In the genomic region with DNA sequence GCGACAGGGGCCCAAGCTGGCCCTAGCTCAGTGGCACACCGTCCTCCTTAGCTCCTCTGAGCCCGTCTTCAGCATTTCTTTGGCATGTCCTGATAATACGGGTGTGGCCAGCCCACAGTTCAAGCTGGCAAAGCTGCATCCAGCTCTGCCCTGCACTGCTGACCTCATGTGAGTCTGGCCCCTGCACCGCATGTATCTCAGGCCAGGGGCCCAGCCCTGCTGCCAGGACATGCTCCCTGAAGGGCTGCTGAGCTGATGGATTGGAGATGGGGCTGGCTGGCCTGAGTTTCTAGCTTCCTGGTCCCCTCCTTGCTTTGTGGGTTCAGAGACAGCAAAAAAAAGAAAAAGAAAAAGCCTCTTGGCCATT, we compare ENCODE assay signal across 26 cellular contexts. TPM values are rescaled to one million over a fixed set of nuclear protein-coding genes. Genes with fewer than 3 reads are reported as not detected.
A peak's percentile ranks its signal among the peaks of the same experiment; 100 is the strongest.
DNase-seq lines count a peak whose midpoint lies in the region; ATAC-seq and TF ChIP-seq lines count a peak whose summit lies in the region.
"Had no signal": no experiment of that assay in that cellular context is flagged by ENCODE, and none has a peak within 500 bp of the region (broad histone marks: within the 10 kb centered on the region; RNA-seq: fewer than 3 reads in every experiment).

No MANE protein-coding gene starts in this region.

- H3K4me1 ChIP-seq in esophagus squamous epithelium (peaks cover 25 to 56% (median 35%) of the 10 kb centered on the region in 3 donors), lower lobe of right lung (peaks cover 33% of the 10 kb centered on the region), subcutaneous abdominal adipose tissue (ENCODE audit: control insufficient read depth in 5 of 5, insufficient read depth in 5 of 5, low read length in 5 of 5) (peaks cover 1 to 47% (median 15%) of the 10 kb centered on the region in 5 donors), ascending aorta (no peaks in the 10 kb centered on the region)

- H3K9me3 ChIP-seq in SK-N-MC (ENCODE audit: low read depth, low read length) (no peaks in the 10 kb centered on the region), esophagus squamous epithelium (no peaks in the 10 kb centered on the region), lower lobe of right lung (no peaks in the 10 kb centered on the region), subcutaneous abdominal adipose tissue (ENCODE audit: control insufficient read depth in 5 of 5, low read length in 5 of 5) (no peaks in the 10 kb centered on the region), ascending aorta (no peaks in the 10 kb centered on the region)

- H3K27ac ChIP-seq in SK-N-MC = no peak overlapping the region
- H3K27ac ChIP-seq in esophagus squamous epithelium = peak overlapping the region; percentile 39 to 83 (median 64)
- H3K27ac ChIP-seq in lower lobe of right lung = peak overlapping the region; percentile 3
- peak overlapping the region; percentile 11 for H3K27ac ChIP-seq in subcutaneous abdominal adipose tissue (ENCODE audit: low read depth, low read length)
- H3K27ac ChIP-seq in ascending aorta = no peak overlapping the region
- H3K27ac ChIP-seq: RWPE1 had no signal

- H3K27me3 ChIP-seq in esophagus squamous epithelium = peaks cover 0 to 77% (median 0%) of the 10 kb centered on the region in 4 donors
- H3K27me3 ChIP-seq in lower lobe of right lung (ENCODE audit: low read depth) = peaks cover 39% of the 10 kb centered on the region
- peaks cover 19 to 40% (median 35%) of the 10 kb centered on the region in 5 donors for H3K27me3 ChIP-seq in subcutaneous abdominal adipose tissue (ENCODE audit: control insufficient read depth in 5 of 5, insufficient read depth in 4 of 5, low read length in 5 of 5)
- peaks cover 7% of the 10 kb centered on the region for H3K27me3 ChIP-seq in ascending aorta

- no peak for TF ChIP-seq CTCF in esophagus squamous epithelium (IDR thresholded peaks at IDR 0.05)
- TF ChIP-seq CTCF in lower lobe of right lung (IDR thresholded peaks at IDR 0.05) = no peak
- TF ChIP-seq CTCF in ascending aorta (IDR thresholded peaks at IDR 0.05) = no peak

- H3K4me3 ChIP-seq in SK-N-MC (peak overlapping the region; percentile 90), esophagus squamous epithelium (peak overlapping the region in 3 of 4 donors; percentile 34 to 79 (median 62)), lower lobe of right lung (no peak overlapping the region), subcutaneous abdominal adipose tissue (ENCODE audit: low read depth in 1 of 5, low read length in 5 of 5) (peak overlapping the region in 3 of 5 donors; percentile 59 to 70 (median 63)), ascending aorta (no peak overlapping the region)
- H3K4me3 ChIP-seq: GM12878 had no signal

- DNase-seq in SK-N-MC (ENCODE audit: low read depth, low spot score) (no peak), esophagus squamous epithelium (lab: John Stamatoyannopoulos, UW) (no peak), lower lobe of right lung (no peak), hippocampal formation (lab: John Stamatoyannopoulos, UW) (no peak), ascending aorta (ENCODE audit: low spot score in 2 of 2) (no peak), NCI-H128 (lab: John Stamatoyannopoulos, UW; ENCODE audit: unreplicated experiment) (no peak)
- DNase-seq: activated CD4-positive, alpha-beta T cell treated with anti-CD3 and anti-CD28 coated beads for 4 hours; CD8-positive, alpha-beta memory T cell; effector memory CD8-positive, alpha-beta T cell; GOT3; kidney glomerular epithelial cell; mesenchymal stem cell; NCI-H1105 treated with DMSO at 0.1 percent for 48 hours; NCI-H526; stimulated activated CD8-positive, alpha-beta memory T cell treated with anti-CD3 and anti-CD28 coated beads, Interleukin-4, amount 100 ng/mL, for 48 hours had no signal

- no peak for ATAC-seq in lower lobe of right lung
- ATAC-seq in GM21526 (IDR thresholded peaks at IDR 0.05; ENCODE audit: low FRiP score, unreplicated experiment) = no peak
- ATAC-seq: activated naive CD4-positive, alpha-beta T cell treated with anti-CD3 and anti-CD28 coated beads, Interleukin-2, amount 50 U/mL, for 72 hours; effector memory CD8-positive, alpha-beta T cell; GM12878 had no signal

- WGBS in esophagus squamous epithelium, 2 donors = no CpG with 5 or more reads among the region's 5 CpGs

- H3K9ac ChIP-seq in SK-N-MC (ENCODE audit: insufficient read length) (peak overlapping the region; percentile 80), subcutaneous abdominal adipose tissue (ENCODE audit: low read length in 5 of 5) (peak overlapping the region in 2 of 5 donors; percentile 15 to 72)

- TF ChIP-seq POLR2A in esophagus squamous epithelium (IDR thresholded peaks at IDR 0.05) = no peak

- intact Hi-C loops in esophagus squamous epithelium (cut with DNase I) = no loop called here
- intact Hi-C loops in lower lobe of right lung (cut with DNase I) = no loop called here
- intact Hi-C loops in ascending aorta (cut with DNase I) = no loop called here

- H3K36me3 ChIP-seq in SK-N-MC (ENCODE audit: insufficient read depth, low read length) = no peaks in the 10 kb centered on the region
- H3K36me3 ChIP-seq in esophagus squamous epithelium = no peaks in the 10 kb centered on the region
- H3K36me3 ChIP-seq in lower lobe of right lung = no peaks in the 10 kb centered on the region
- peaks cover 0 to 4% (median 0%) of the 10 kb centered on the region in 5 donors for H3K36me3 ChIP-seq in subcutaneous abdominal adipose tissue (ENCODE audit: control insufficient read depth in 5 of 5, insufficient read depth in 5 of 5, low read length in 5 of 5)
- H3K36me3 ChIP-seq in ascending aorta = no peaks in the 10 kb centered on the region

RNA-seq across cellular contexts. Expression of a gene that starts 2.4 kb away (rescaled TPM):
- 10 to 100 TPM in 3 of 4 donors, 1 to 10 TPM in 1; 8.4 to 44.9 (median 26.2) TPM for total RNA-seq in esophagus squamous epithelium
- 6.2 TPM for total RNA-seq in lower lobe of right lung
- total RNA-seq in ascending aorta = 200 TPM
- total RNA-seq: GM12878, LHCN-M2 had no signal

RNA-seq across cellular contexts. Expression of a gene that starts 41.7 kb away (rescaled TPM):
- total RNA-seq in esophagus squamous epithelium (not detected), lower lobe of right lung (not detected), ascending aorta (not detected)
- total RNA-seq: activated naive CD4-positive, alpha-beta T cell treated with anti-CD3 and anti-CD28 coated beads, Interleukin-2, amount 50 U/mL, for 72 hours; activated T-helper 1 cell treated with anti-CD3 and anti-CD28 coated beads, Interleukin-12 subunit alpha, Interleukin-12 subunit beta, Interleukin-2, Interleukin-4 antibody, amounts not matched to agents 30 ng/mL and 10 ng/mL and 1 ng/mL, durations not matched to agents 14 hours and 24 hours and 36 hours; CD8-positive, alpha-beta memory T cell; GM12878; LHCN-M2; neural crest cell; pulmonary artery endothelial cell; subcutaneous adipose tissue; ureter had no signal

Comparison
In these comparisons a context has a peak if more than half of its experiments do, and no peak if none do; other contexts are left out.
1. H3K27ac ChIP-seq: peak in esophagus squamous epithelium (4 of 4), lower lobe of right lung (single experiment) and subcutaneous abdominal adipose tissue (single experiment); none in SK-N-MC (single experiment) and ascending aorta (0 of 2).
2. H3K4me3 ChIP-seq: peak in SK-N-MC (single experiment), esophagus squamous epithelium (3 of 4) and subcutaneous abdominal adipose tissue (3 of 5); none in lower lobe of right lung (single experiment) and ascending aorta (0 of 2).